In genomic region chr17:2215616-2216364, GRCh38 we compare ENCODE assay signal across 8 cellular contexts.
DNase-seq lines count a peak whose midpoint lies in the region; ATAC-seq, FAIRE-seq and TF ChIP-seq lines count a peak whose summit lies in the region.

No MANE protein-coding gene starts in this region.

- intact Hi-C loops in K562 (cut with micrococcal nuclease) (no loop called here), kidney (cut with DNase I) (no loop called here)

- no peak for TF ChIP-seq RAD21 in K562 (CRISPR knock-in tag; conservative IDR thresholded peaks at IDR 0.05 in 1 of 2, IDR thresholded peaks at IDR 0.05 in 1 of 2)

- 0 out of 3 replicates have a peak, but pooled peaks cover 4% of the 10 kb centered on the region for H3K79me2 ChIP-seq in K562 (ENCODE audit: control insufficient read depth, insufficient read depth, low read length)

- H3K4me1 ChIP-seq in K562 (replicated peaks in 1 of 2; ENCODE audit: control insufficient read depth in 2 of 2, insufficient read depth in 2 of 2, low read length in 2 of 2) (peaks cover 6% of the 10 kb centered on the region in 2 experiments; a peak in 3 of 5 replicates), kidney (ENCODE audit: control insufficient read depth in 1 of 2, insufficient read depth in 1 of 2, low read depth in 1 of 2, low read length in 2 of 2) (peaks cover 4 to 29% of the 10 kb centered on the region in 2 donors)

- WGBS in K562 (ENCODE audit: insufficient coverage, low coverage, missing lambda C conversion rate): 79% methylated on average over 14 of the region's 18 CpGs

- no peak for FAIRE-seq in K562 (lab: Jason Lieb, UNC)
- no peak for FAIRE-seq in kidney (lab: Jason Lieb, UNC)

- H3K36me3 ChIP-seq in K562 (ENCODE audit: control insufficient read depth, insufficient read depth, low read length): peaks cover 10% of the 10 kb centered on the region; the same call in 1 of the 3 replicates
- no peaks in the 10 kb centered on the region for H3K36me3 ChIP-seq in kidney (ENCODE audit: control insufficient read depth in 1 of 2, insufficient read depth in 2 of 2, low read length in 2 of 2)

- H4K20me1 ChIP-seq in K562 (replicated peaks; ENCODE audit: control insufficient read depth, insufficient read depth, low read length): no peaks in the 10 kb centered on the region

- DNase-seq in UCSD-AML1 (lab: John Stamatoyannopoulos, UW; ENCODE audit: unreplicated experiment): peak; percentile 74
- no peak for DNase-seq in K562 (ENCODE audit: extremely low read depth in 1 of 4, low spot score in 3 of 4)
- DNase-seq in kidney: peak; percentile 90
- DNase-seq in stimulated activated CD4-positive, alpha-beta T cell treated with anti-CD3 and anti-CD28 coated beads, TNF-alpha, amount 100 ng/mL, for 24 hours (ENCODE audit: low read depth in 3 of 3): peak; percentile 30 to 62 (median 43)
- no peak for DNase-seq in NCI-H1436 treated with DMSO at 0.1 percent for 48 hours (lab: John Stamatoyannopoulos, UW)
- DNase-seq in NCI-H69 (lab: John Stamatoyannopoulos, UW): no peak

- in situ Hi-C loops in K562 (cut with MboI): no loop called here

- no peaks in the 10 kb centered on the region for H3K9me3 ChIP-seq in K562 (replicated peaks; ENCODE audit: control insufficient read depth, insufficient read depth, low read depth, low read length)
- no peaks in the 10 kb centered on the region for H3K9me3 ChIP-seq in kidney (ENCODE audit: control insufficient read depth in 1 of 2, low read length in 2 of 2)

- no peak overlapping the region for H3K4me3 ChIP-seq in K562
- peak overlapping the region; percentile 5 to 25 for H3K4me3 ChIP-seq in kidney (ENCODE audit: low read length in 2 of 2)

- POLR2A ChIA-PET in K562 (lab: Yijun Ruan, JAX): interaction anchor here (0.7 kb wide), 1 partner anchor 99 kb away, joined by 3 read pairs; no protein-coding TSS in a partner anchor

- TF ChIP-seq POLR2A in K562 (conservative IDR thresholded peaks at IDR 0.05): no peak

- ATAC-seq in GM18907 (IDR thresholded peaks at IDR 0.05; ENCODE audit: unreplicated experiment) (peak; percentile 82), HG03095 (IDR thresholded peaks at IDR 0.05; ENCODE audit: unreplicated experiment) (peak; percentile 59), K562 (peak; percentile 66; the same call in 2 of the 3 replicates)

- CTCF ChIA-PET in K562 (lab: Yijun Ruan, JAX; ENCODE audit: low intra/inter-chr PET ratio): interaction anchor here (0.6 kb wide), 1 partner anchor 67 kb away, joined by 6 read pairs; no protein-coding TSS in a partner anchor

- no peak for TF ChIP-seq CTCF in K562 (IDR thresholded peaks at IDR 0.05 in 2 of 3, conservative IDR thresholded peaks at IDR 0.05 in 1 of 3; ENCODE audit: insufficient read depth in 2 of 3, low read depth in 1 of 3, low read length in 3 of 3)
- no peak for TF ChIP-seq CTCF in kidney (IDR thresholded peaks at IDR 0.05; ENCODE audit: borderline replicate concordance, extremely low read depth, insufficient read depth)

- H3K9ac ChIP-seq in K562 (ENCODE audit: insufficient read depth in 1 of 2, low read depth in 2 of 2, low read length in 2 of 2) (no peak overlapping the region), kidney (ENCODE audit: low read length in 2 of 2) (peak overlapping the region; percentile 8 to 22)

- TF ChIP-seq EP300 in K562 (IDR thresholded peaks at IDR 0.05; ENCODE audit: low read length): no peak

- H3K27ac ChIP-seq in K562 (ENCODE audit: extremely low read depth, low read depth, low read length): no peak overlapping the region
- peak overlapping the region; percentile 75 to 87 for H3K27ac ChIP-seq in kidney (ENCODE audit: low read depth in 2 of 2, low read length in 2 of 2)

- BruUV-seq in K562 (replicated peaks; lab: Mats Ljungman, UMichigan): no TSS peak

- H3K4me2 ChIP-seq in K562 (ENCODE audit: insufficient read depth, low read length): no peak overlapping the region

- H3K9me1 ChIP-seq in K562 (ENCODE audit: control insufficient read depth, insufficient read depth, low read length): no peaks in the 10 kb centered on the region

- no peaks in the 10 kb centered on the region for H3K27me3 ChIP-seq in K562 (ENCODE audit: control insufficient read depth in 2 of 2, insufficient read depth in 2 of 2, low read length in 2 of 2)

- H2AFZ ChIP-seq in K562 (ENCODE audit: low read depth, low read length): no peak overlapping the region

TF ChIP-seq in K562, 482 proteins besides CTCF, POLR2A, EP300 and RAD21:
- TF ChIP-seq CHD4 (IDR thresholded peaks at IDR 0.05; ENCODE audit: insufficient read depth, insufficient replicate concordance, low read depth, low read length, poor library complexity, severe bottlenecking) (no peak), MXI1 (IDR thresholded peaks at IDR 0.05; ENCODE audit: low read depth, low read length) (no peak), E4F1 (CRISPR knock-in tag; IDR thresholded peaks at IDR 0.05; ENCODE audit: borderline replicate concordance) (no peak), NRF1 (conservative IDR thresholded peaks at IDR 0.05 in 1 of 2, IDR thresholded peaks at IDR 0.05 in 1 of 2) (no peak), ZFP91 (CRISPR knock-in tag; IDR thresholded peaks at IDR 0.05) (peak; percentile 81; the same call in 1 of the 2 replicates), PPARD (CRISPR knock-in tag; IDR thresholded peaks at IDR 0.05) (no peak), ZBTB33 (CRISPR knock-in tag; IDR thresholded peaks at IDR 0.05) (peak; percentile 97), CHCHD3 (CRISPR knock-in tag; IDR thresholded peaks at IDR 0.05) (no peak), THRB (CRISPR knock-in tag; conservative IDR thresholded peaks at IDR 0.05) (no peak)
TF ChIP-seq in K562: peak in this region for 2.

Comparison
In these comparisons a context has a peak if more than half of its experiments do, and no peak if none do; other contexts are left out.
1. DNase-seq: peak in UCSD-AML1 (single experiment), kidney (single experiment) and stimulated activated CD4-positive, alpha-beta T cell treated with anti-CD3 and anti-CD28 coated beads, TNF-alpha, amount 100 ng/mL, for 24 hours (3 of 3); none in K562 (0 of 4), NCI-H1436 treated with DMSO at 0.1 percent for 48 hours (single experiment) and NCI-H69 (single experiment).
2. H3K9ac ChIP-seq: peak in kidney (2 of 2); none in K562 (0 of 2).
3. Peak in every context shown above with its lines, with median percentiles within 50 percentile points of each other: ATAC-seq.